In the genomic region with DNA sequence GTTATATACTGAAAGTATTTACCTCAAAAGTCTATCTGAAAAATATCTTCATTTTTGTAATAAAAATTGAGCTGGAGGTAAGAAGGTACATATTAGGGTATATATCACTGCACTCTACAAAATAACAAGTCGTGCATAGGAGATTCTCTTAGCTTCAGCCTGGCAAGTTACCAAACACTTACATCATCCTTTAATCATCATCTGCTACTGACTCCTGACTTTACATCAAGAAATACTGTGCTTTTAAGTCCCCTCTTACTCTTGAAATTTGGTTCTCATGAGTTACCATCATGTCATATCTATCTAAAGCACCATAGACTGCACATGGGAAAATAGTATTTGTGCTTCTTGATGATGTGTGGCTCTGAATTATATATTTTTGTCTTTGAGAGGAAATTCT, we compare ENCODE assay signal across 8 cellular contexts. TPM values are rescaled to one million over a fixed set of nuclear protein-coding genes. Genes with fewer than 3 reads are reported as not detected.
DNase-seq lines count a peak whose midpoint lies in the region; ATAC-seq and TF ChIP-seq lines count a peak whose summit lies in the region.

No MANE protein-coding gene starts in this region.

- H3K27ac ChIP-seq in epithelial cell of prostate (peak overlapping the region; percentile 54), psoas muscle (peak overlapping the region; percentile 62)

- H3K27me3 ChIP-seq in psoas muscle (ENCODE audit: insufficient read depth in 3 of 3, low read length in 2 of 3): no peaks in the 10 kb centered on the region

- ATAC-seq in psoas muscle (peak; percentile 40 to 64 (median 50)), left colon (no peak), GM21619 (IDR thresholded peaks at IDR 0.05; ENCODE audit: unreplicated experiment) (no peak)

- 0 to 41% (median 19%) methylated on average over 1 of the region's 1 CpG for WGBS in psoas muscle, 3 donors

- DNase-seq in EH (ENCODE audit: low read depth) (peak; percentile 84), NCI-H69 (lab: John Stamatoyannopoulos, UW) (peak; percentile 64), epithelial cell of prostate (ENCODE audit: low read depth, low spot score) (peak; percentile 29), psoas muscle (no peak), left colon (no peak), GM13977 (ENCODE audit: low spot score) (no peak), NCI-H82 (lab: John Stamatoyannopoulos, UW) (no peak)

- no peak overlapping the region for H3K4me3 ChIP-seq in psoas muscle

- no peaks in the 10 kb centered on the region for H3K4me1 ChIP-seq in psoas muscle

- in situ Hi-C loops in GM13977 (cut with MboI; ENCODE audit: low pct_unique_long_range_greater_than_20kb, low sequenced_read_pairs, unreplicated experiment): no loop called here

- peaks cover 13% of the 10 kb centered on the region for H3K9me3 ChIP-seq in psoas muscle

- H3K36me3 ChIP-seq in psoas muscle (ENCODE audit: insufficient read depth in 1 of 2, low read depth in 1 of 2): peaks cover 0 to 24% of the 10 kb centered on the region in 2 donors

- intact Hi-C loops in psoas muscle (cut with DNase I): no loop called here
- intact Hi-C loops in left colon (cut with DNase I, micrococcal nuclease): no loop called here

- TF ChIP-seq CTCF in psoas muscle (IDR thresholded peaks at IDR 0.05): no peak
- TF ChIP-seq CTCF in GM13977 (IDR thresholded peaks at IDR 0.05; ENCODE audit: extremely low read depth, insufficient read depth, missing control alignments): no peak

RNA-seq across cellular contexts. Expression of a gene that starts 50.8 kb away (rescaled TPM):
- total RNA-seq in psoas muscle (1 to 10 TPM; 3.6 to 9.5 (median 7.4) TPM), left colon (10 to 100 TPM in 1 of 2 donors, 1 to 10 TPM in 1; 6.0 to 10.2 TPM)
- polyA plus RNA-seq in psoas muscle: 10 to 100 TPM in 1 of 3 donors, 1 to 10 TPM in 2; 5.6 to 13.5 (median 5.8) TPM

Comparison
In these comparisons a context has a peak if more than half of its experiments do, and no peak if none do; other contexts are left out.
1. DNase-seq: peak in EH (single experiment), NCI-H69 (single experiment) and epithelial cell of prostate (single experiment); none in psoas muscle (0 of 2), left colon (0 of 2), GM13977 (single experiment) and NCI-H82 (single experiment).
2. ATAC-seq: peak in psoas muscle (4 of 4); none in left colon (single experiment) and GM21619 (single experiment).